In the genomic region with DNA sequence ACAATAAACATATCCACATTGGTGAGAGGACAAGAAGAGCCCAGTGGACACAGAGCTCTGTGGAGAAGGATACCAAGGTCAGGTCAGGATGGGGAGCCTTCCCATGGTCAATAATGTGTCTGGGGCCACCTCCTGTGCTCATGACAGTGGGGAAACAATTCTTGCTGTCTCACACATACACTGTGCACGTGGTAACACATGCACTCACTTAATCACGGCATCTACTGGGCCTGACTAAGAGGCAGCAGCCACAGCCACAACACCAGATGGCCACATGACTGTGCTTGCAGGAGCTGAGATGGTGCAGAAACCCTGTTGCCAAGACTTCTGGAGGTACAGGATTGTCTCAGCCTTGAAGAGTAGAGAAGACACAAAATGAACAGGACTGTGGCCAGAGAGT, we compare ENCODE assay signal across 21 cellular contexts. TPM values are rescaled to one million over a fixed set of nuclear protein-coding genes. Genes with fewer than 3 reads are reported as not detected.
"Had no signal": no experiment of that assay in that cellular context is flagged by ENCODE, and none has a peak within 500 bp of the region (broad histone marks: within the 10 kb centered on the region; RNA-seq: fewer than 3 reads in every experiment).

No MANE protein-coding gene starts in this region.

- DNase-seq: activated CD4-positive, alpha-beta T cell treated with anti-CD3 and anti-CD28 coated beads for 4 hours; activated CD8-positive, alpha-beta T cell treated with anti-CD3 and anti-CD28 coated beads for 36 hours; activated naive CD4-positive, alpha-beta T cell treated with Interleukin-2 at 50 U/mL for 16 hours; activated naive CD8-positive, alpha-beta T cell treated with anti-CD3 and anti-CD28 coated beads, Interleukin-2, amount 10 ng/mL, durations not matched to agents 7 days and 5 days; activated T-cell treated with anti-CD3 and anti-CD28 coated beads, Interleukin-2, amount 50 U/mL, for 1 hour; body of pancreas; caudate nucleus; endodermal cell; left ventricle myocardium superior; naive thymus-derived CD8-positive, alpha-beta T cell; pancreas; stimulated activated CD4-positive, alpha-beta T cell treated with anti-CD3 and anti-CD28 coated beads, Interleukin-4, amount 100 ng/mL, for 24 hours; SW 1271; testis; upper lobe of left lung had no signal

- H3K4me1 Mint-ChIP-seq: memory B cell; stimulated activated effector memory CD8-positive, alpha-beta T cell treated with anti-CD3 and anti-CD28 coated beads, Interleukin-12 subunit alpha, Interleukin-12 subunit beta, amount 100 ng/mL, for 72 hours had no signal

- H3K4me3 ChIP-seq: body of pancreas, pancreas, testis, upper lobe of left lung had no signal

- H3K9me3 Mint-ChIP-seq: activated CD8-positive, alpha-beta T cell treated with anti-CD3 and anti-CD28 coated beads for 36 hours; activated naive CD8-positive, alpha-beta T cell treated with anti-CD3 and anti-CD28 coated beads, Interleukin-2, amount 10 ng/mL, durations not matched to agents 7 days and 5 days; activated T-helper 17 cell treated with anti-CD3 and anti-CD28 coated beads, Interleukin-2, amount 50 U/mL, for 72 hours; endodermal cell; memory B cell; naive thymus-derived CD8-positive, alpha-beta T cell; stimulated activated effector memory CD8-positive, alpha-beta T cell treated with anti-CD3 and anti-CD28 coated beads, Interleukin-12 subunit alpha, Interleukin-12 subunit beta, amount 100 ng/mL, for 72 hours had no signal

- H3K36me3 Mint-ChIP-seq: activated naive CD8-positive, alpha-beta T cell treated with anti-CD3 and anti-CD28 coated beads, Interleukin-2, amount 10 ng/mL, durations not matched to agents 7 days and 5 days; memory B cell; naive thymus-derived CD8-positive, alpha-beta T cell; stimulated activated effector memory CD8-positive, alpha-beta T cell treated with anti-CD3 and anti-CD28 coated beads, Interleukin-12 subunit alpha, Interleukin-12 subunit beta, amount 100 ng/mL, for 72 hours had no signal

- H3K27ac ChIP-seq: body of pancreas, epithelial cell of prostate, pancreas, testis, upper lobe of left lung had no signal

- H3K27me3 ChIP-seq: body of pancreas, pancreas, testis, upper lobe of left lung had no signal

- H3K27me3 Mint-ChIP-seq: activated CD8-positive, alpha-beta T cell treated with anti-CD3 and anti-CD28 coated beads for 36 hours; activated naive CD8-positive, alpha-beta T cell treated with anti-CD3 and anti-CD28 coated beads, Interleukin-2, amount 10 ng/mL, durations not matched to agents 7 days and 5 days; activated T-helper 17 cell treated with anti-CD3 and anti-CD28 coated beads, Interleukin-2, amount 50 U/mL, for 72 hours; naive thymus-derived CD8-positive, alpha-beta T cell had no signal

- H3K27ac Mint-ChIP-seq: activated CD8-positive, alpha-beta T cell treated with anti-CD3 and anti-CD28 coated beads for 36 hours; activated naive CD8-positive, alpha-beta T cell treated with anti-CD3 and anti-CD28 coated beads, Interleukin-2, amount 10 ng/mL, durations not matched to agents 7 days and 5 days; activated T-helper 17 cell treated with anti-CD3 and anti-CD28 coated beads, Interleukin-2, amount 50 U/mL, for 72 hours; endodermal cell; memory B cell; stimulated activated effector memory CD8-positive, alpha-beta T cell treated with anti-CD3 and anti-CD28 coated beads, Interleukin-12 subunit alpha, Interleukin-12 subunit beta, amount 100 ng/mL, for 72 hours had no signal

- H3K4me3 Mint-ChIP-seq: activated CD8-positive, alpha-beta T cell treated with anti-CD3 and anti-CD28 coated beads for 36 hours; activated naive CD8-positive, alpha-beta T cell treated with anti-CD3 and anti-CD28 coated beads, Interleukin-2, amount 10 ng/mL, durations not matched to agents 7 days and 5 days; activated T-helper 17 cell treated with anti-CD3 and anti-CD28 coated beads, Interleukin-2, amount 50 U/mL, for 72 hours; endodermal cell; memory B cell; naive thymus-derived CD8-positive, alpha-beta T cell; stimulated activated effector memory CD8-positive, alpha-beta T cell treated with anti-CD3 and anti-CD28 coated beads, Interleukin-12 subunit alpha, Interleukin-12 subunit beta, amount 100 ng/mL, for 72 hours had no signal

- H3K4me1 ChIP-seq: body of pancreas, pancreas, testis, upper lobe of left lung had no signal

- H3K36me3 ChIP-seq: pancreas, upper lobe of left lung had no signal

- H3K9me3 ChIP-seq: body of pancreas, pancreas, testis, upper lobe of left lung had no signal

RNA-seq across cellular contexts. Expression of a gene that starts 28.6 kb away (rescaled TPM):
- total RNA-seq: activated CD8-positive, alpha-beta T cell treated with anti-CD3 and anti-CD28 coated beads for 36 hours; activated naive CD8-positive, alpha-beta T cell treated with anti-CD3 and anti-CD28 coated beads, Interleukin-2, amount 10 ng/mL, durations not matched to agents 7 days and 5 days; activated T-helper 17 cell treated with anti-CD3 and anti-CD28 coated beads, Interleukin-2, amount 50 U/mL, for 72 hours; left ventricle myocardium superior; naive thymus-derived CD8-positive, alpha-beta T cell; sciatic nerve; T-helper 2 cell treated with Interferon-gamma antibody and Interleukin-4, amounts not matched to agents 100 ng/mL and 5 ng/mL, for 36 hours; upper lobe of left lung had no signal
